21 cellular contexts compared by ENCODE assay signal in genomic region chr11:62980133-62980760, GRCh38. TPM values are rescaled to one million over a fixed set of nuclear protein-coding genes. Genes with fewer than 3 reads are reported as not detected.
DNase-seq lines count a peak whose midpoint lies in the region; ATAC-seq, FAIRE-seq and TF ChIP-seq lines count a peak whose summit lies in the region.
"Had no signal": no experiment of that assay in that cellular context is flagged by ENCODE, and none has a peak within 500 bp of the region (broad histone marks: within the 10 kb centered on the region; RNA-seq: fewer than 3 reads in every experiment).

No MANE protein-coding gene starts in this region.

- H3K36me3 ChIP-seq in PC-3 (ENCODE audit: low read depth, low read length) (no peaks in the 10 kb centered on the region), endothelial cell of umbilical vein (ENCODE audit: control insufficient read depth in 2 of 2, extremely low read depth in 1 of 2, insufficient read depth in 2 of 2, low read length in 2 of 2) (no peaks in the 10 kb centered on the region), neural progenitor cell (no peaks in the 10 kb centered on the region)

- H3K9me3 ChIP-seq in PC-3 (ENCODE audit: low read length) = no peaks in the 10 kb centered on the region
- no peaks in the 10 kb centered on the region for H3K9me3 ChIP-seq in endothelial cell of umbilical vein (replicated peaks; ENCODE audit: control insufficient read depth, insufficient read depth, low read length)
- no peaks in the 10 kb centered on the region for H3K9me3 ChIP-seq in neural progenitor cell (ENCODE audit: low read depth)

- H3K9me2 ChIP-seq in PC-3 (replicated peaks; ENCODE audit: low read length) = no peaks in the 10 kb centered on the region

- H3K27ac Mint-ChIP-seq in activated naive CD4-positive, alpha-beta T cell treated with anti-CD3 and anti-CD28 coated beads for 36 hours = no peak overlapping the region
- no peak overlapping the region for H3K27ac Mint-ChIP-seq in neural progenitor cell
- H3K27ac Mint-ChIP-seq: activated CD4-positive, alpha-beta T cell treated with anti-CD3 and anti-CD28 coated beads, Interleukin-2, amount 10 ng/mL, durations not matched to agents 24 days and 14 days; activated naive CD8-positive, alpha-beta T cell treated with anti-CD3 and anti-CD28 coated beads, Interleukin-2, amount 10 ng/mL, durations not matched to agents 7 days and 5 days; CD8-positive, alpha-beta T cell; memory B cell; stimulated activated naive CD8-positive, alpha-beta T cell treated with anti-CD3 and anti-CD28 coated beads, Interleukin-15, amount 100 ng/mL, for 72 hours had no signal

- H4K20me1 ChIP-seq in PC-3 (ENCODE audit: low read length) (no peaks in the 10 kb centered on the region), endothelial cell of umbilical vein (replicated peaks; ENCODE audit: control insufficient read depth, extremely low read depth, insufficient read depth, low read length) (no peaks in the 10 kb centered on the region), neural progenitor cell (ENCODE audit: low read depth) (no peaks in the 10 kb centered on the region)

- H3K4me2 ChIP-seq in PC-3 (ENCODE audit: low read length) (no peak overlapping the region), endothelial cell of umbilical vein (ENCODE audit: insufficient read depth, low read length) (no peak overlapping the region), neural progenitor cell (no peak overlapping the region)

- H3K9ac ChIP-seq in PC-3 (ENCODE audit: low read length) (no peak overlapping the region), endothelial cell of umbilical vein (replicated peaks; ENCODE audit: extremely low read depth, insufficient read depth, low read length) (no peak overlapping the region), neural progenitor cell (no peak overlapping the region)

- FAIRE-seq in endothelial cell of umbilical vein (lab: Jason Lieb, UNC) = no peak
- FAIRE-seq: endometrium had no signal

- dilution Hi-C loops in endothelial cell of umbilical vein (cut with MboI; ENCODE audit: extremely low pct_ligation_motif_present, low sequenced_read_pairs) = no loop called here

- H3K4me1 ChIP-seq in PC-3 (ENCODE audit: insufficient read depth, low read length) (no peaks in the 10 kb centered on the region), endothelial cell of umbilical vein (ENCODE audit: control insufficient read depth, extremely low read depth, insufficient read depth, low read length) (no peaks in the 10 kb centered on the region), neural progenitor cell (peaks cover 11% of the 10 kb centered on the region)

- peak; percentile 34 for DNase-seq in activated naive CD4-positive, alpha-beta T cell treated with anti-CD3 and anti-CD28 coated beads for 36 hours
- no peak for DNase-seq in activated naive CD4-positive, alpha-beta T cell treated with Interleukin-2 at 50 U/mL for 16 hours
- peak; percentile 32 for DNase-seq in PC-3
- DNase-seq in endothelial cell of umbilical vein (ENCODE audit: low read depth, low spot score) = peak; percentile 6
- DNase-seq in neural progenitor cell (ENCODE audit: low spot score) = peak; percentile 56
- no peak for DNase-seq in SW480 (ENCODE audit: low spot score)
- no peak for DNase-seq in DMS79 (lab: John Stamatoyannopoulos, UW)
- DNase-seq in T1000 (lab: John Stamatoyannopoulos, UW) = no peak
- DNase-seq: activated CD4-positive, alpha-beta T cell treated with anti-CD3 and anti-CD28 coated beads, Interleukin-2, amount 10 ng/mL, durations not matched to agents 24 days and 14 days; activated naive CD8-positive, alpha-beta T cell treated with anti-CD3 and anti-CD28 coated beads, Interleukin-2, amount 10 ng/mL, durations not matched to agents 7 days and 5 days; activated T-cell treated with anti-CD3 and anti-CD28 coated beads, Interleukin-2, amount 50 U/mL, for 1 hour; CD8-positive, alpha-beta T cell; EL; SHP77; stimulated activated naive CD8-positive, alpha-beta T cell treated with anti-CD3 and anti-CD28 coated beads, Interleukin-15, amount 100 ng/mL, for 72 hours had no signal

- TF ChIP-seq CTCF in PC-3 (conservative IDR thresholded peaks at IDR 0.05; ENCODE audit: low read depth, low read length) (no peak), endothelial cell of umbilical vein (IDR thresholded peaks at IDR 0.05; ENCODE audit: extremely low read depth in 1 of 2, insufficient read depth in 1 of 2, low read depth in 1 of 2, low read length in 2 of 2) (no peak), neural progenitor cell (IDR thresholded peaks at IDR 0.05) (no peak)

- POLR2A ChIA-PET in PC-3 (lab: Charles Lee; ENCODE audit: unreplicated experiment) (no interaction called here), endothelial cell of umbilical vein (lab: Charles Lee) (no interaction called here)

- CTCF ChIA-PET in activated naive CD4-positive, alpha-beta T cell treated with anti-CD3 and anti-CD28 coated beads for 36 hours (lab: Charles Lee) = no interaction called here
- CTCF ChIA-PET in PC-3 (lab: Charles Lee) = no interaction called here
- CTCF ChIA-PET in endothelial cell of umbilical vein (lab: Charles Lee) = interaction anchor here (0.9 to 1.4 kb wide), 5 partner anchors 9 to 74 kb away, joined by 3 to 5 read pairs (median 3); no protein-coding TSS in a partner anchor

- H3K4me3 Mint-ChIP-seq in activated naive CD4-positive, alpha-beta T cell treated with anti-CD3 and anti-CD28 coated beads for 36 hours = no peak overlapping the region
- no peak overlapping the region for H3K4me3 Mint-ChIP-seq in neural progenitor cell
- H3K4me3 Mint-ChIP-seq: activated CD4-positive, alpha-beta T cell treated with anti-CD3 and anti-CD28 coated beads, Interleukin-2, amount 10 ng/mL, durations not matched to agents 24 days and 14 days; activated naive CD8-positive, alpha-beta T cell treated with anti-CD3 and anti-CD28 coated beads, Interleukin-2, amount 10 ng/mL, durations not matched to agents 7 days and 5 days; CD8-positive, alpha-beta T cell; memory B cell; stimulated activated naive CD8-positive, alpha-beta T cell treated with anti-CD3 and anti-CD28 coated beads, Interleukin-15, amount 100 ng/mL, for 72 hours had no signal

- no peaks in the 10 kb centered on the region for H3K9me1 ChIP-seq in endothelial cell of umbilical vein (replicated peaks; ENCODE audit: control insufficient read depth, extremely low read depth, insufficient read depth, low read length)

- H3F3A ChIP-seq in PC-3 (ENCODE audit: low read length, unreplicated experiment) (no peaks in the 10 kb centered on the region), neural progenitor cell (ENCODE audit: low read depth) (peaks cover 8% of the 10 kb centered on the region)

- H2AFZ ChIP-seq in PC-3 (ENCODE audit: low read length) = no peak overlapping the region
- no peak overlapping the region for H2AFZ ChIP-seq in endothelial cell of umbilical vein (ENCODE audit: low read depth, low read length)
- no peak overlapping the region for H2AFZ ChIP-seq in neural progenitor cell (replicated peaks)

- H3K36me3 Mint-ChIP-seq in activated naive CD4-positive, alpha-beta T cell treated with anti-CD3 and anti-CD28 coated beads for 36 hours (ENCODE audit: low read depth) = no peaks in the 10 kb centered on the region
- no peaks in the 10 kb centered on the region for H3K36me3 Mint-ChIP-seq in neural progenitor cell
- H3K36me3 Mint-ChIP-seq: activated naive CD8-positive, alpha-beta T cell treated with anti-CD3 and anti-CD28 coated beads, Interleukin-2, amount 10 ng/mL, durations not matched to agents 7 days and 5 days; CD8-positive, alpha-beta T cell; memory B cell had no signal

- H3K27ac ChIP-seq in PC-3 (ENCODE audit: low read length) (no peak overlapping the region), endothelial cell of umbilical vein (ENCODE audit: insufficient read depth, low read depth, low read length) (no peak overlapping the region), neural progenitor cell (no peak overlapping the region)

- H3K4me3 ChIP-seq in PC-3 (ENCODE audit: low read length) (no peak overlapping the region), endothelial cell of umbilical vein (replicated peaks in 1 of 3; ENCODE audit: insufficient read depth in 1 of 3, low read depth in 1 of 3, low read length in 3 of 3) (no peak overlapping the region), neural progenitor cell (no peak overlapping the region)

- no peaks in the 10 kb centered on the region for H3K9me3 Mint-ChIP-seq in activated naive CD4-positive, alpha-beta T cell treated with anti-CD3 and anti-CD28 coated beads for 36 hours
- H3K9me3 Mint-ChIP-seq in neural progenitor cell = no peaks in the 10 kb centered on the region
- H3K9me3 Mint-ChIP-seq: activated CD4-positive, alpha-beta T cell treated with anti-CD3 and anti-CD28 coated beads, Interleukin-2, amount 10 ng/mL, durations not matched to agents 24 days and 14 days; activated naive CD8-positive, alpha-beta T cell treated with anti-CD3 and anti-CD28 coated beads, Interleukin-2, amount 10 ng/mL, durations not matched to agents 7 days and 5 days; CD8-positive, alpha-beta T cell; memory B cell; stimulated activated naive CD8-positive, alpha-beta T cell treated with anti-CD3 and anti-CD28 coated beads, Interleukin-15, amount 100 ng/mL, for 72 hours had no signal

- H3K27me3 ChIP-seq in PC-3 (ENCODE audit: low read length) = peaks cover 42% of the 10 kb centered on the region
- H3K27me3 ChIP-seq in endothelial cell of umbilical vein (ENCODE audit: control insufficient read depth in 2 of 2, insufficient read depth in 2 of 2, low read length in 2 of 2) = no peaks in the 10 kb centered on the region
- no peaks in the 10 kb centered on the region for H3K27me3 ChIP-seq in neural progenitor cell

- H3K79me2 ChIP-seq in PC-3 (ENCODE audit: low read length) = no peaks in the 10 kb centered on the region
- H3K79me2 ChIP-seq in endothelial cell of umbilical vein (ENCODE audit: control insufficient read depth, insufficient read depth, low read length) = no peaks in the 10 kb centered on the region
- no peaks in the 10 kb centered on the region for H3K79me2 ChIP-seq in neural progenitor cell (ENCODE audit: low read depth)

- H3K27me3 Mint-ChIP-seq in activated naive CD4-positive, alpha-beta T cell treated with anti-CD3 and anti-CD28 coated beads for 36 hours (ENCODE audit: low read depth) = no peaks in the 10 kb centered on the region
- peaks cover 9% of the 10 kb centered on the region for H3K27me3 Mint-ChIP-seq in neural progenitor cell (ENCODE audit: insufficient read depth, low read depth)

- intact Hi-C loops in activated naive CD4-positive, alpha-beta T cell treated with anti-CD3 and anti-CD28 coated beads for 36 hours (cut with micrococcal nuclease) = no loop called here
- intact Hi-C loops in PC-3 (cut with micrococcal nuclease) (no loop called here), endothelial cell of umbilical vein (cut with micrococcal nuclease) (no loop called here)

- BruUV-seq in PC-3 (replicated peaks; lab: Mats Ljungman, UMichigan) = no TSS peak
- BruUV-seq in endothelial cell of umbilical vein (replicated peaks; lab: Mats Ljungman, UMichigan) = no TSS peak

- ATAC-seq in PC-3 = no peak
- ATAC-seq: CD8-positive, alpha-beta T cell; stimulated activated naive CD8-positive, alpha-beta T cell treated with anti-CD3 and anti-CD28 coated beads, Interleukin-15, amount 100 ng/mL, for 72 hours had no signal

- no peak for TF ChIP-seq POLR2A in endothelial cell of umbilical vein (IDR thresholded peaks at IDR 0.05; ENCODE audit: low read depth, low read length)

- H3K4me1 Mint-ChIP-seq in activated naive CD4-positive, alpha-beta T cell treated with anti-CD3 and anti-CD28 coated beads for 36 hours (ENCODE audit: low read depth) = no peaks in the 10 kb centered on the region
- H3K4me1 Mint-ChIP-seq in neural progenitor cell = peaks cover 10% of the 10 kb centered on the region
- H3K4me1 Mint-ChIP-seq: activated CD4-positive, alpha-beta T cell treated with anti-CD3 and anti-CD28 coated beads, Interleukin-2, amount 10 ng/mL, durations not matched to agents 24 days and 14 days; memory B cell; stimulated activated naive CD8-positive, alpha-beta T cell treated with anti-CD3 and anti-CD28 coated beads, Interleukin-15, amount 100 ng/mL, for 72 hours had no signal

RNA-seq across cellular contexts. Expression of gene SLC22A6, which starts 4.5 kb away (rescaled TPM):
- total RNA-seq in activated naive CD4-positive, alpha-beta T cell treated with anti-CD3 and anti-CD28 coated beads for 36 hours = not detected
- not detected in 2 replicates for total RNA-seq in PC-3 (2014; rRNA removed)
- not detected in 2 replicates for total RNA-seq in endothelial cell of umbilical vein
- polyA plus RNA-seq in endothelial cell of umbilical vein = not detected in 2 replicates
- polyA plus RNA-seq in endothelial cell of umbilical vein (2011; cell fraction: cytosol; rRNA removed) = not detected in 2 replicates
- polyA plus RNA-seq in endothelial cell of umbilical vein (2011; cell fraction: nucleus; rRNA removed) = not detected in 2 replicates
- not detected in 2 replicates for polyA plus RNA-seq in endothelial cell of umbilical vein (2012)
- polyA minus RNA-seq in endothelial cell of umbilical vein = not detected in 2 replicates
- polyA minus RNA-seq in endothelial cell of umbilical vein (2011; cell fraction: cytosol; rRNA and poly(A)+ RNA removed) = not detected
- not detected in 2 replicates for polyA minus RNA-seq in endothelial cell of umbilical vein (2011; cell fraction: nucleus; rRNA and poly(A)+ RNA removed)
- not detected in 2 replicates for total RNA-seq in neural progenitor cell (ENCODE audit: low replicate concordance)
- total RNA-seq: activated CD4-positive, alpha-beta T cell treated with anti-CD3 and anti-CD28 coated beads, Interleukin-2, amount 10 ng/mL, durations not matched to agents 24 days and 14 days; activated naive CD8-positive, alpha-beta T cell treated with anti-CD3 and anti-CD28 coated beads, Interleukin-2, amount 10 ng/mL, durations not matched to agents 7 days and 5 days; CD8-positive, alpha-beta T cell; LHCN-M2; pulmonary artery endothelial cell; ureter had no signal
- polyA plus RNA-seq: neural cell had no signal

RNA-seq across cellular contexts. Expression of gene SLC22A8, which starts 35.4 kb away (rescaled TPM):
- not detected for total RNA-seq in activated naive CD4-positive, alpha-beta T cell treated with anti-CD3 and anti-CD28 coated beads for 36 hours
- not detected in 2 replicates for total RNA-seq in PC-3 (2014; rRNA removed)
- total RNA-seq in endothelial cell of umbilical vein = not detected in 2 replicates
- not detected in 2 replicates for polyA plus RNA-seq in endothelial cell of umbilical vein
- not detected in 2 replicates for polyA plus RNA-seq in endothelial cell of umbilical vein (2011; cell fraction: cytosol; rRNA removed)
- not detected in 2 replicates for polyA plus RNA-seq in endothelial cell of umbilical vein (2011; cell fraction: nucleus; rRNA removed)
- not detected in 2 replicates for polyA plus RNA-seq in endothelial cell of umbilical vein (2012)
- polyA minus RNA-seq in endothelial cell of umbilical vein = not detected in 2 replicates
- not detected for polyA minus RNA-seq in endothelial cell of umbilical vein (2011; cell fraction: cytosol; rRNA and poly(A)+ RNA removed)
- polyA minus RNA-seq in endothelial cell of umbilical vein (2011; cell fraction: nucleus; rRNA and poly(A)+ RNA removed) = not detected in 2 replicates
- total RNA-seq in neural progenitor cell (ENCODE audit: low replicate concordance) = not detected in 2 replicates
- total RNA-seq: activated CD4-positive, alpha-beta T cell treated with anti-CD3 and anti-CD28 coated beads, Interleukin-2, amount 10 ng/mL, durations not matched to agents 24 days and 14 days; activated naive CD8-positive, alpha-beta T cell treated with anti-CD3 and anti-CD28 coated beads, Interleukin-2, amount 10 ng/mL, durations not matched to agents 7 days and 5 days; CD8-positive, alpha-beta T cell; LHCN-M2; pulmonary artery endothelial cell; ureter had no signal
- polyA plus RNA-seq: neural cell had no signal

RNA-seq across cellular contexts. Expression of gene CHRM1, which starts 59.1 kb away (rescaled TPM):
- total RNA-seq in activated naive CD4-positive, alpha-beta T cell treated with anti-CD3 and anti-CD28 coated beads for 36 hours = not detected
- not detected in 2 replicates for total RNA-seq in PC-3 (2014; rRNA removed)
- total RNA-seq in endothelial cell of umbilical vein = not detected in 2 replicates
- polyA plus RNA-seq in endothelial cell of umbilical vein = not detected in 2 replicates
- polyA plus RNA-seq in endothelial cell of umbilical vein (2011; cell fraction: cytosol; rRNA removed) = not detected in 2 replicates
- not detected in 2 replicates for polyA plus RNA-seq in endothelial cell of umbilical vein (2011; cell fraction: nucleus; rRNA removed)
- not detected in 2 replicates for polyA plus RNA-seq in endothelial cell of umbilical vein (2012)
- not detected in 2 replicates for polyA minus RNA-seq in endothelial cell of umbilical vein
- polyA minus RNA-seq in endothelial cell of umbilical vein (2011; cell fraction: cytosol; rRNA and poly(A)+ RNA removed) = not detected
- polyA minus RNA-seq in endothelial cell of umbilical vein (2011; cell fraction: nucleus; rRNA and poly(A)+ RNA removed) = not detected in 2 replicates
- not detected in 2 replicates for total RNA-seq in neural progenitor cell (ENCODE audit: low replicate concordance)
- total RNA-seq: activated CD4-positive, alpha-beta T cell treated with anti-CD3 and anti-CD28 coated beads, Interleukin-2, amount 10 ng/mL, durations not matched to agents 24 days and 14 days; activated naive CD8-positive, alpha-beta T cell treated with anti-CD3 and anti-CD28 coated beads, Interleukin-2, amount 10 ng/mL, durations not matched to agents 7 days and 5 days; CD8-positive, alpha-beta T cell; LHCN-M2; pulmonary artery endothelial cell; ureter had no signal
- polyA plus RNA-seq: neural cell had no signal

Comparison
In these comparisons a context has a peak if more than half of its experiments do, and no peak if none do; other contexts are left out.
1. DNase-seq: peak in activated naive CD4-positive, alpha-beta T cell treated with anti-CD3 and anti-CD28 coated beads for 36 hours (single experiment), PC-3 (single experiment), endothelial cell of umbilical vein (single experiment) and neural progenitor cell (single experiment); none in activated naive CD4-positive, alpha-beta T cell treated with Interleukin-2 at 50 U/mL for 16 hours (single experiment), SW480 (single experiment), DMS79 (single experiment) and T1000 (single experiment).